ENCODE assay signal across 2 cellular contexts in the genomic region with DNA sequence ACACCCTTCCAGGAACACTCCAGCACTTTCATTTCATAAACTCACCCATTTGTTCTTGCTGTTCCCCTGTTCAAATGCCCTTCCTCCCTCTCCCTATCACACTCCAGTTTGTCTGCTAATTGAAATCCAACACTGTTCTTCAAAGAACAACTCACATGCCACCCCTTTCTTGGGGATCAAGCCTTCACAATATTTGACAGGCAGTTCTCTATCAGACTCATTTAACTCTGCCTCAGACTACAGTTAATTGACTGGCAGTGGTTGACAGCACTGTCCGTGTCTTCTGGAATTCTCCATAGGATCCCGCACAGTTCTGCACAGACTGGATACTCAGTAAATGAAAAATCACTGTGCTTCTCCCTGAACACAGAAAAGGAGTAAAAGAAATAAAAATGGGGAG.
TF ChIP-seq lines count a peak whose summit lies in the region.

No MANE protein-coding gene starts in this region.

TF ChIP-seq in H1, 55 proteins besides CTCF, POLR2A, EP300 and RAD21 (continued from another document):
- TF ChIP-seq ASH2L (IDR thresholded peaks at IDR 0.05; ENCODE audit: low read length) (no peak), TAF1 (IDR thresholded peaks at IDR 0.05; ENCODE audit: low read depth, low read length) (no peak), EZH2 (IDR thresholded peaks at IDR 0.05; ENCODE audit: low read depth, low read length, severe bottlenecking) (no peak), NRF1 (IDR thresholded peaks at IDR 0.05; ENCODE audit: low read depth, low read length) (no peak), SRF (IDR thresholded peaks at IDR 0.05; ENCODE audit: low read depth, low read length) (no peak), SAP30 (IDR thresholded peaks at IDR 0.05; ENCODE audit: insufficient read depth, insufficient replicate concordance, low read length) (no peak), CEBPB (IDR thresholded peaks at IDR 0.05; ENCODE audit: low read depth, low read length) (no peak)
- TF ChIP-seq, protein P1, sequence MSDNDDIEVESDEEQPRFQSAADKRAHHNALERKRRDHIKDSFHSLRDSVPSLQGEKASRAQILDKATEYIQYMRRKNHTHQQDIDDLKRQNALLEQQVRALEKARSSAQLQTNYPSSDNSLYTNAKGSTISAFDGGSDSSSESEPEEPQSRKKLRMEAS (IDR thresholded peaks at IDR 0.05) = no peak

TF ChIP-seq in neural cell, 6 proteins besides CTCF, POLR2A, EP300 and RAD21:
- TF ChIP-seq, protein P2, sequence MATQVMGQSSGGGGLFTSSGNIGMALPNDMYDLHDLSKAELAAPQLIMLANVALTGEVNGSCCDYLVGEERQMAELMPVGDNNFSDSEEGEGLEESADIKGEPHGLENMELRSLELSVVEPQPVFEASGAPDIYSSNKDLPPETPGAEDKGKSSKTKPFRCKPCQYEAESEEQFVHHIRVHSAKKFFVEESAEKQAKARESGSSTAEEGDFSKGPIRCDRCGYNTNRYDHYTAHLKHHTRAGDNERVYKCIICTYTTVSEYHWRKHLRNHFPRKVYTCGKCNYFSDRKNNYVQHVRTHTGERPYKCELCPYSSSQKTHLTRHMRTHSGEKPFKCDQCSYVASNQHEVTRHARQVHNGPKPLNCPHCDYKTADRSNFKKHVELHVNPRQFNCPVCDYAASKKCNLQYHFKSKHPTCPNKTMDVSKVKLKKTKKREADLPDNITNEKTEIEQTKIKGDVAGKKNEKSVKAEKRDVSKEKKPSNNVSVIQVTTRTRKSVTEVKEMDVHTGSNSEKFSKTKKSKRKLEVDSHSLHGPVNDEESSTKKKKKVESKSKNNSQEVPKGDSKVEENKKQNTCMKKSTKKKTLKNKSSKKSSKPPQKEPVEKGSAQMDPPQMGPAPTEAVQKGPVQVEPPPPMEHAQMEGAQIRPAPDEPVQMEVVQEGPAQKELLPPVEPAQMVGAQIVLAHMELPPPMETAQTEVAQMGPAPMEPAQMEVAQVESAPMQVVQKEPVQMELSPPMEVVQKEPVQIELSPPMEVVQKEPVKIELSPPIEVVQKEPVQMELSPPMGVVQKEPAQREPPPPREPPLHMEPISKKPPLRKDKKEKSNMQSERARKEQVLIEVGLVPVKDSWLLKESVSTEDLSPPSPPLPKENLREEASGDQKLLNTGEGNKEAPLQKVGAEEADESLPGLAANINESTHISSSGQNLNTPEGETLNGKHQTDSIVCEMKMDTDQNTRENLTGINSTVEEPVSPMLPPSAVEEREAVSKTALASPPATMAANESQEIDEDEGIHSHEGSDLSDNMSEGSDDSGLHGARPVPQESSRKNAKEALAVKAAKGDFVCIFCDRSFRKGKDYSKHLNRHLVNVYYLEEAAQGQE (IDR thresholded peaks at IDR 0.05; ENCODE audit: borderline replicate concordance) = no peak
- TF ChIP-seq EZH2 (IDR thresholded peaks at IDR 0.05; ENCODE audit: borderline replicate concordance, insufficient read depth, low read length, poor library complexity, severe bottlenecking) = no peak
- no peak for TF ChIP-seq POLR2AphosphoS5 (IDR thresholded peaks at IDR 0.05)
- TF ChIP-seq SMC3 (conservative IDR thresholded peaks at IDR 0.05; ENCODE audit: poor library complexity) = no peak
- no peak for TF ChIP-seq TAF1 (IDR thresholded peaks at IDR 0.05; ENCODE audit: low read depth)
- no peak for TF ChIP-seq MXI1 (conservative IDR thresholded peaks at IDR 0.05; ENCODE audit: poor library complexity, severe bottlenecking)
